Comparison of ENCODE assay signal across 16 cellular contexts in the genomic region with DNA sequence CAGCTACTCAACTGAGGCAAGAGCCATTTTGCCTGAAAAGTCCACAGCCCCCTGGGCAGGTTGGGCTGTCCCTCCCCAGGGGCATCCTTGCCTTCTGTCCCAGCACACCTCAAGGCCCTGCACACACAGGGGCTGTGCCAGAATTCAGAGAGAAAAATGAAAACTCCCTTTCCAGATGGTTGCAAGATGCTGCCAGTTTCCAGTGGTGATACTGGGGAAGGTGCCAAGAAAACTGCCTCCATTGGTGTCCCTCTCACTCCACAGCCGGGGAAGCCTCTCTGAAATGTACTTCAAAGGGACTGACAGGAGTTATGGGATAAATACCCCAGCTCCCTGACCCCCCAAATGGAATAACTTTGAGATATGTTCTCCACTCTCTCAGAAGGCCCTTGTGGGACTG.
"Had no signal": no experiment of that assay in that cellular context is flagged by ENCODE, and none has a peak within 500 bp of the region (broad histone marks: within the 10 kb centered on the region; RNA-seq: fewer than 3 reads in every experiment).

No MANE protein-coding gene starts in this region.

- H3K27me3 ChIP-seq: adrenal gland, cardiac muscle cell, gastrocnemius medialis, thyroid gland had no signal

- H3K9me3 ChIP-seq: adrenal gland, gastrocnemius medialis, thyroid gland had no signal

- H3K4me1 Mint-ChIP-seq: activated CD4-positive, alpha-beta memory T cell treated with anti-CD3 and anti-CD28 coated beads, Interleukin-2, amount 10 ng/mL, durations not matched to agents 7 days and 5 days; activated naive CD4-positive, alpha-beta T cell treated with anti-CD3 and anti-CD28 coated beads, Interleukin-2, amount 50 U/mL, for 24 hours; naive B cell; stimulated activated memory B cell treated with anti-CD40 and anti-IgM and Interleukin-4, amounts not matched to agents 10 μg/mL and 1 μg/mL and 100 μg/mL, for 72 hours; T-helper 17 cell had no signal

- H3K4me3 Mint-ChIP-seq: activated CD4-positive, alpha-beta memory T cell treated with anti-CD3 and anti-CD28 coated beads, Interleukin-2, amount 10 ng/mL, durations not matched to agents 7 days and 5 days; activated naive CD4-positive, alpha-beta T cell treated with anti-CD3 and anti-CD28 coated beads, Interleukin-2, amount 50 U/mL, for 24 hours; activated T-cell treated with anti-CD3 and anti-CD28 coated beads, Interleukin-2, amount 50 U/mL, for 4 hours; naive B cell; stimulated activated memory B cell treated with anti-CD40 and anti-IgM and Interleukin-4, amounts not matched to agents 10 μg/mL and 1 μg/mL and 100 μg/mL, for 72 hours; T-helper 17 cell; WTC11 had no signal

- ATAC-seq: activated T-cell treated with anti-CD3 and anti-CD28 coated beads, Interleukin-2, amount 50 U/mL, for 4 hours; gastrocnemius medialis; left colon; stimulated activated memory B cell treated with anti-CD40 and anti-IgM and Interleukin-4, amounts not matched to agents 10 μg/mL and 1 μg/mL and 100 μg/mL, for 72 hours; T-helper 17 cell; WTC11 had no signal

- H3K4me1 ChIP-seq: adrenal gland, gastrocnemius medialis, parathyroid adenoma, thyroid gland had no signal

- H3K4me3 ChIP-seq: adrenal gland, cardiac muscle cell, gastrocnemius medialis, lung, thyroid gland had no signal

- H3K36me3 ChIP-seq: adrenal gland, cardiac muscle cell, gastrocnemius medialis, thyroid gland had no signal

- H3K27ac ChIP-seq: adrenal gland, cardiac muscle cell, gastrocnemius medialis, parathyroid adenoma, thyroid gland had no signal

- H3K36me3 Mint-ChIP-seq: activated naive CD4-positive, alpha-beta T cell treated with anti-CD3 and anti-CD28 coated beads, Interleukin-2, amount 50 U/mL, for 24 hours; stimulated activated memory B cell treated with anti-CD40 and anti-IgM and Interleukin-4, amounts not matched to agents 10 μg/mL and 1 μg/mL and 100 μg/mL, for 72 hours had no signal

- H3K9me3 Mint-ChIP-seq: activated CD4-positive, alpha-beta memory T cell treated with anti-CD3 and anti-CD28 coated beads, Interleukin-2, amount 10 ng/mL, durations not matched to agents 7 days and 5 days; activated naive CD4-positive, alpha-beta T cell treated with anti-CD3 and anti-CD28 coated beads, Interleukin-2, amount 50 U/mL, for 24 hours; activated T-cell treated with anti-CD3 and anti-CD28 coated beads, Interleukin-2, amount 50 U/mL, for 4 hours had no signal

- DNase-seq: activated CD4-positive, alpha-beta memory T cell treated with anti-CD3 and anti-CD28 coated beads, Interleukin-2, amount 10 ng/mL, durations not matched to agents 7 days and 5 days; activated CD4-positive, alpha-beta T cell treated with anti-CD3 and anti-CD28 coated beads for 4 hours; activated effector memory CD4-positive, alpha-beta T cell treated with Interleukin-2 at 50 U/mL for 16 hours; activated T-cell treated with anti-CD3 and anti-CD28 coated beads, Interleukin-2, amount 50 U/mL, for 4 hours; adrenal gland; gastrocnemius medialis; left colon; naive B cell; T-helper 17 cell; thyroid gland had no signal

- H3K27ac Mint-ChIP-seq: activated CD4-positive, alpha-beta memory T cell treated with anti-CD3 and anti-CD28 coated beads, Interleukin-2, amount 10 ng/mL, durations not matched to agents 7 days and 5 days; activated naive CD4-positive, alpha-beta T cell treated with anti-CD3 and anti-CD28 coated beads, Interleukin-2, amount 50 U/mL, for 24 hours; naive B cell; stimulated activated memory B cell treated with anti-CD40 and anti-IgM and Interleukin-4, amounts not matched to agents 10 μg/mL and 1 μg/mL and 100 μg/mL, for 72 hours; T-helper 17 cell; WTC11 had no signal
